In genomic region chr2:152961376-152961775, GRCh38 we compare ENCODE assay signal across 25 cellular contexts.
DNase-seq lines count a peak whose midpoint lies in the region; ATAC-seq lines count a peak whose summit lies in the region.
"Had no signal": no experiment of that assay in that cellular context is flagged by ENCODE, and none has a peak within 500 bp of the region (broad histone marks: within the 10 kb centered on the region; RNA-seq: fewer than 3 reads in every experiment).

No MANE protein-coding gene starts in this region.

- no peak overlapping the region for H3K23ac ChIP-seq in neuronal stem cell (ENCODE audit: low read depth, low read length, poor library complexity)

- no peak overlapping the region for H3K4ac ChIP-seq in neuronal stem cell (ENCODE audit: low read length)

- DNase-seq in A172 (ENCODE audit: low spot score) (peak; percentile 5), RKO (ENCODE audit: low spot score) (peak; percentile 3), astrocyte of the hippocampus (ENCODE audit: low read depth, low spot score) (peak; percentile 6), head of caudate nucleus (peak in 30 of 42 donors; percentile 5 to 74 (median 37)), H4 (ENCODE audit: low spot score) (no peak), SIG-M5 (lab: John Stamatoyannopoulos, UW) (no peak), neuronal stem cell (ENCODE audit: low spot score) (no peak)
- DNase-seq: ACHN; BE2C; C1 segment of cervical spinal cord; CD4-positive, alpha-beta memory T cell; CD4-positive, CD25-positive, alpha-beta regulatory T cell; CD8-positive, alpha-beta memory T cell; COR-L47; DMS 273 treated with DMSO at 0.1 percent for 48 hours; DMS153; DMS53; DMS79; DND-41; EL; GDM1 had no signal

- H3K79me1 ChIP-seq in neuronal stem cell (ENCODE audit: low read depth, low read length) = no peaks in the 10 kb centered on the region

- H2BK120ac ChIP-seq in neuronal stem cell (ENCODE audit: low read depth, low read length) = no peak overlapping the region

- no peak overlapping the region for H3K4me2 ChIP-seq in neuronal stem cell (ENCODE audit: insufficient read depth, low read length, poor library complexity, severe bottlenecking)
- H3K4me2 ChIP-seq: BLaER1 had no signal

- H3K27ac ChIP-seq in neuronal stem cell (replicated peaks; ENCODE audit: low read length) = no peak overlapping the region
- H3K27ac ChIP-seq: 22Rv1, BLaER1 had no signal

- no peak overlapping the region for H3K18ac ChIP-seq in neuronal stem cell (ENCODE audit: low read length)

- H3K27me3 ChIP-seq in neuronal stem cell (ENCODE audit: control insufficient read depth in 3 of 3, insufficient read depth in 3 of 3, low read depth in 1 of 3, low read length in 3 of 3) = peaks cover 0 to 4% (median 0%) of the 10 kb centered on the region in 3 experiments
- H3K27me3 ChIP-seq: BE2C, BLaER1 had no signal

- H3K9me3 ChIP-seq in neuronal stem cell (replicated peaks in 1 of 2; ENCODE audit: control insufficient read depth in 2 of 2, insufficient read depth in 1 of 2, low read depth in 1 of 2, low read length in 2 of 2) = no peaks in the 10 kb centered on the region
- H3K9me3 ChIP-seq: BE2C, BLaER1 had no signal

- H4K8ac ChIP-seq in neuronal stem cell (ENCODE audit: low read depth, low read length) = no peak overlapping the region

- no peak for ATAC-seq in GM21825 (IDR thresholded peaks at IDR 0.05; ENCODE audit: unreplicated experiment)
- ATAC-seq: GM12878 had no signal

- no peaks in the 10 kb centered on the region for H3K4me1 ChIP-seq in neuronal stem cell (ENCODE audit: control insufficient read depth in 2 of 2, insufficient read depth in 1 of 2, low read depth in 1 of 2, low read length in 2 of 2)
- H3K4me1 ChIP-seq: BE2C, BLaER1 had no signal

- H4K91ac ChIP-seq in neuronal stem cell (ENCODE audit: low read depth, low read length, poor library complexity) = no peak overlapping the region

- no peak overlapping the region for H2BK12ac ChIP-seq in neuronal stem cell (ENCODE audit: low read length)

- WGBS in neuronal stem cell (ENCODE audit: extremely low coverage in 2 of 2, insufficient read length in 2 of 2, insufficient replicate concordance in 1 of 2), 2 donors = no CpG with 5 or more reads among the region's 4 CpGs

- no peak overlapping the region for H3K14ac ChIP-seq in neuronal stem cell (ENCODE audit: low read length)

- H3K36me3 ChIP-seq in neuronal stem cell (replicated peaks in 1 of 2; ENCODE audit: control insufficient read depth in 2 of 2, insufficient read depth in 2 of 2, low read length in 2 of 2) = no peaks in the 10 kb centered on the region
- H3K36me3 ChIP-seq: BE2C, BLaER1 had no signal

- H2AK5ac ChIP-seq in neuronal stem cell (ENCODE audit: low read depth, low read length) = no peak overlapping the region

- intact Hi-C loops in head of caudate nucleus (cut with DNase I) = no loop called here

- H2BK5ac ChIP-seq in neuronal stem cell (ENCODE audit: low read length) = no peak overlapping the region

- no peak overlapping the region for H3K9ac ChIP-seq in neuronal stem cell (ENCODE audit: low read depth, low read length, poor library complexity)
- H3K9ac ChIP-seq: BLaER1 had no signal

- H3K4me3 ChIP-seq in neuronal stem cell (ENCODE audit: low read length in 2 of 2) = no peak overlapping the region
- H3K4me3 ChIP-seq: BLaER1, GM12878 had no signal

- H2AFZ ChIP-seq in neuronal stem cell (ENCODE audit: low read length) = no peak overlapping the region

- H2BK15ac ChIP-seq in neuronal stem cell (ENCODE audit: low read length) = no peak overlapping the region

Comparison
In these comparisons a context has a peak if more than half of its experiments do, and no peak if none do; other contexts are left out.
1. DNase-seq: peak in A172 (single experiment), RKO (single experiment), astrocyte of the hippocampus (single experiment) and head of caudate nucleus (30 of 42); none in H4 (single experiment), SIG-M5 (single experiment) and neuronal stem cell (single experiment).